In genomic region chr18:69708844-69709243, GRCh38 we compare ENCODE assay signal across 10 cellular contexts.
"Had no signal": no experiment of that assay in that cellular context is flagged by ENCODE, and none has a peak within 500 bp of the region (broad histone marks: within the 10 kb centered on the region; RNA-seq: fewer than 3 reads in every experiment).

No MANE protein-coding gene starts in this region.

- H3K36me3 ChIP-seq: HAP-1 had no signal

- H3K9me3 ChIP-seq: HAP-1 had no signal

- FAIRE-seq: H54 had no signal

- H3K4me3 Mint-ChIP-seq: GM23338, H9, HFFc6 had no signal

- H3K27ac ChIP-seq: GM23248 had no signal

- H3K27ac Mint-ChIP-seq: GM23338, H9, HFFc6 had no signal

- H3K4me3 ChIP-seq: GM23248, GM23338, HAP-1 had no signal

- DNase-seq: GM23248, GOT3, H7, H9, HCEC 1CT, HFFc6 had no signal

- H3K4me2 ChIP-seq: GM23338 had no signal

- H2AFZ ChIP-seq: GM23248, GM23338 had no signal

- ATAC-seq: GM23338, HCT116 had no signal

- H3K9ac ChIP-seq: GM23248 had no signal
